In the genomic region with DNA sequence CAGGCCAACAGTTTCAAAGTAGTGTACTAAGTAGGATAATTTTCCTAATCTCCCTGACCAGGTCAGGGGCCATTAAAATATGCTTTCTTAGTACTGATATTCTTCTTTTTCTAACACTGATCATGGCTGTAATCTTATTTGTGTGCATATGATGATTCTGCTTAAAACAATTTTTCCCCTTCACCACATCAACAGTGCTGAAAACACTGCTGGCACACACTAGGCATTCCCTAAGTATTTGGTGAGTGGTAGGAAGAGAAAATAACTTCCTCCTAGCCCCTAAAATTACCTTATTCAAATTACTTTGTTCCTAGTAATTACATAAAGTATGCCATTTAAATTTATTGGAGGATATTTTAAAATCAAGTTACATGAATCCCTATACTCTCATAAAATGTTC, we compare ENCODE assay signal across 31 cellular contexts.
"Had no signal": no experiment of that assay in that cellular context is flagged by ENCODE, and none has a peak within 500 bp of the region (broad histone marks: within the 10 kb centered on the region; RNA-seq: fewer than 3 reads in every experiment).

No MANE protein-coding gene starts in this region.

- ATAC-seq: activated CD8-positive, alpha-beta memory T cell treated with anti-CD3 and anti-CD28 coated beads, Interleukin-2, amount 10 ng/mL, durations not matched to agents 7 days and 5 days; activated naive CD8-positive, alpha-beta T cell treated with anti-CD3 and anti-CD28 coated beads, Interleukin-2, amount 50 U/mL, for 24 hours; Panc1 had no signal

- H3K9me3 ChIP-seq: ascending aorta, SJCRH30 had no signal

- H3K27me3 ChIP-seq: ascending aorta, brain microvascular endothelial cell, SJCRH30 had no signal

- H3K4me3 ChIP-seq: ascending aorta, SJCRH30, SK-N-MC had no signal

- H3K27ac ChIP-seq: ascending aorta, brain microvascular endothelial cell, SJCRH30, SK-N-MC, WERI-Rb-1 had no signal

- H3K4me1 ChIP-seq: ascending aorta, SJCRH30 had no signal

- DNase-seq: activated CD4-positive, alpha-beta memory T cell treated with anti-CD3 and anti-CD28 coated beads, Interleukin-2, amount 10 ng/mL, durations not matched to agents 7 days and 5 days; activated CD4-positive, alpha-beta T cell treated with anti-CD3 and anti-CD28 coated beads for 1 hour; activated CD4-positive, alpha-beta T cell treated with anti-CD3 and anti-CD28 coated beads for 48 hours; activated CD4-positive, CD25-positive, alpha-beta regulatory T cell; activated CD8-positive, alpha-beta memory T cell treated with anti-CD3 and anti-CD28 coated beads for 24 hours; activated CD8-positive, alpha-beta memory T cell treated with anti-CD3 and anti-CD28 coated beads, Interleukin-2, amount 10 ng/mL, durations not matched to agents 7 days and 5 days; activated CD8-positive, alpha-beta memory T cell treated with anti-CD3 and anti-CD28 coated beads, Interleukin-2, amount 50 U/mL, for 48 hours; activated effector memory CD4-positive, alpha-beta T cell treated with Interleukin-2 at 50 U/mL for 16 hours; activated naive CD4-positive, alpha-beta T cell treated with anti-CD3 and anti-CD28 coated beads, Interleukin-2, amount 10 ng/mL, durations not matched to agents 7 days and 5 days; activated naive CD8-positive, alpha-beta T cell treated with anti-CD3 and anti-CD28 coated beads, Interleukin-2, amount 50 U/mL, for 24 hours; activated T-cell treated with anti-CD3 and anti-CD28 coated beads, Interleukin-2, amount 50 U/mL, for 48 hours; amniotic stem cell; brain microvascular endothelial cell; central memory CD4-positive, alpha-beta T cell; Karpas-422; KBM-7; NCI-H1105; NCI-H1417 treated with DMSO at 0.1 percent for 48 hours; NCI-H187 treated with DMSO at 0.1 percent for 48 hours; NCI-H2081; NCI-H226; NCI-H446 treated with DMSO at 0.1 percent for 48 hours; NCI-H524; NCI-H69; SHP77; T1000; WERI-Rb-1 had no signal
